ENCODE assay signal across 8 cellular contexts in genomic region chr6:143451531-143451930, GRCh38.
DNase-seq lines count a peak whose midpoint lies in the region.

No MANE protein-coding gene starts in this region.

- peak overlapping the region; percentile 83 for H3K4me3 ChIP-seq in SK-N-MC
- H3K4me3 ChIP-seq in skin epidermis = peak overlapping the region; percentile 48 to 86 (median 67)

- peak overlapping the region; percentile 77 for H3K9ac ChIP-seq in SK-N-MC (ENCODE audit: insufficient read length)

- no peaks in the 10 kb centered on the region; the same call in 1 of the 2 replicates for H3K36me3 ChIP-seq in SK-N-MC (ENCODE audit: insufficient read depth, low read length)

- no peaks in the 10 kb centered on the region for H3K9me3 ChIP-seq in SK-N-MC (ENCODE audit: low read depth, low read length)

- H3K27ac ChIP-seq in SK-N-MC (no peak overlapping the region), skin epidermis (peak overlapping the region in 17 of 21 experiments; percentile 12 to 88 (median 81))

- DNase-seq in HCEC 1CT = peak; percentile 23
- no peak for DNase-seq in SK-N-MC (ENCODE audit: low read depth, low spot score)
- DNase-seq in fibroblast of peridontal ligament (ENCODE audit: extremely low read depth) = peak; percentile 50
- no peak for DNase-seq in pons (ENCODE audit: low spot score)
- DNase-seq in stimulated activated CD4-positive, alpha-beta T cell treated with anti-CD3 and anti-CD28 coated beads, Interleukin-1b, Interleukin-23, amount 100 ng/mL, for 48 hours = no peak
- no peak for DNase-seq in DMS153 (lab: John Stamatoyannopoulos, UW)
- no peak for DNase-seq in hypothalamus (lab: John Stamatoyannopoulos, UW)

Comparison
In these comparisons a context has a peak if more than half of its experiments do, and no peak if none do; other contexts are left out.
1. DNase-seq: peak in HCEC 1CT (single experiment) and fibroblast of peridontal ligament (single experiment); none in SK-N-MC (single experiment), pons (single experiment), stimulated activated CD4-positive, alpha-beta T cell treated with anti-CD3 and anti-CD28 coated beads, Interleukin-1b, Interleukin-23, amount 100 ng/mL, for 48 hours (single experiment), DMS153 (single experiment) and hypothalamus (0 of 51).